Comparison of ENCODE assay signal across 17 cellular contexts in genomic region chr1:2137257-2138121, GRCh38. TPM values are rescaled to one million over a fixed set of nuclear protein-coding genes. Genes with fewer than 3 reads are reported as not detected.
DNase-seq lines count a peak whose midpoint lies in the region; ATAC-seq and TF ChIP-seq lines count a peak whose summit lies in the region.
"Had no signal": no experiment of that assay in that cellular context is flagged by ENCODE, and none has a peak within 500 bp of the region (broad histone marks: within the 10 kb centered on the region; RNA-seq: fewer than 3 reads in every experiment).

No MANE protein-coding gene starts in this region.

- H3K27me3 ChIP-seq in aorta (ENCODE audit: control insufficient read depth in 1 of 2, insufficient read depth in 2 of 2, low read length in 1 of 2) (no peaks in the 10 kb centered on the region), vagina (no peaks in the 10 kb centered on the region)

- no peaks in the 10 kb centered on the region for H3K36me3 Mint-ChIP-seq in activated CD8-positive, alpha-beta T cell treated with anti-CD3 and anti-CD28 coated beads for 36 hours (ENCODE audit: low read depth)
- H3K36me3 Mint-ChIP-seq in mesothelial cell of epicardium: no peaks in the 10 kb centered on the region
- H3K36me3 Mint-ChIP-seq in activated CD4-positive, alpha-beta memory T cell treated with anti-CD3 and anti-CD28 coated beads for 36 hours: no peaks in the 10 kb centered on the region
- H3K36me3 Mint-ChIP-seq: activated naive CD8-positive, alpha-beta T cell treated with anti-CD3 and anti-CD28 coated beads, Interleukin-2, amount 10 ng/mL, durations not matched to agents 7 days and 5 days had no signal

- peak; percentile 21 for DNase-seq in left ventricle myocardium superior
- no peak for DNase-seq in Right ventricle myocardium superior
- DNase-seq in activated CD8-positive, alpha-beta T cell treated with anti-CD3 and anti-CD28 coated beads for 36 hours: peak; percentile 43
- DNase-seq in mesothelial cell of epicardium (ENCODE audit: low spot score in 2 of 2, unreplicated experiment in 2 of 2): no peak
- peak; percentile 42 to 57 for DNase-seq in aorta
- DNase-seq in activated CD4-positive, alpha-beta memory T cell treated with anti-CD3 and anti-CD28 coated beads for 36 hours: no peak
- no peak for DNase-seq in vagina (ENCODE audit: extremely low spot score in 2 of 2)
- DNase-seq: activated naive CD8-positive, alpha-beta T cell treated with anti-CD3 and anti-CD28 coated beads, Interleukin-2, amount 10 ng/mL, durations not matched to agents 7 days and 5 days; activated T-cell treated with anti-CD3 and anti-CD28 coated beads, Interleukin-2, amount 50 U/mL, for 1 hour; cerebellar nuclear complex; NCI-H1092; NCI-H524; stimulated activated CD4-positive, alpha-beta T cell treated with anti-CD3 and anti-CD28 coated beads, Interleukin-4, amount 100 ng/mL, for 24 hours; SW 1271 had no signal

- no peak for TF ChIP-seq POLR2A in vagina (IDR thresholded peaks at IDR 0.05)

- H3K27ac Mint-ChIP-seq in activated CD8-positive, alpha-beta T cell treated with anti-CD3 and anti-CD28 coated beads for 36 hours: peak overlapping the region; percentile 25
- peak overlapping the region; percentile 48 for H3K27ac Mint-ChIP-seq in mesothelial cell of epicardium
- no peak overlapping the region for H3K27ac Mint-ChIP-seq in activated CD4-positive, alpha-beta memory T cell treated with anti-CD3 and anti-CD28 coated beads for 36 hours
- H3K27ac Mint-ChIP-seq: activated naive CD8-positive, alpha-beta T cell treated with anti-CD3 and anti-CD28 coated beads, Interleukin-2, amount 10 ng/mL, durations not matched to agents 7 days and 5 days had no signal

- no peak for TF ChIP-seq CTCF in activated CD8-positive, alpha-beta T cell treated with anti-CD3 and anti-CD28 coated beads for 36 hours (IDR thresholded peaks at IDR 0.05)
- TF ChIP-seq CTCF in mesothelial cell of epicardium (IDR thresholded peaks at IDR 0.05; ENCODE audit: unreplicated experiment) (no peak), vagina (IDR thresholded peaks at IDR 0.05) (no peak)

- H3K27ac ChIP-seq in aorta (ENCODE audit: low read depth in 1 of 2, low read length in 2 of 2) (no peak overlapping the region), vagina (no peak overlapping the region)

- 86 to 88% methylated on average over 29 of the region's 29 CpGs for WGBS in aorta, 2 donors

- H3K36me3 ChIP-seq in aorta (ENCODE audit: control insufficient read depth in 1 of 2, insufficient read depth in 2 of 2, low read length in 1 of 2): no peaks in the 10 kb centered on the region
- no peaks in the 10 kb centered on the region for H3K36me3 ChIP-seq in vagina

- H3K4me3 Mint-ChIP-seq in activated CD8-positive, alpha-beta T cell treated with anti-CD3 and anti-CD28 coated beads for 36 hours: no peak overlapping the region
- no peak overlapping the region for H3K4me3 Mint-ChIP-seq in mesothelial cell of epicardium
- H3K4me3 Mint-ChIP-seq in activated CD4-positive, alpha-beta memory T cell treated with anti-CD3 and anti-CD28 coated beads for 36 hours: no peak overlapping the region
- H3K4me3 Mint-ChIP-seq: activated naive CD8-positive, alpha-beta T cell treated with anti-CD3 and anti-CD28 coated beads, Interleukin-2, amount 10 ng/mL, durations not matched to agents 7 days and 5 days had no signal

- H3K4me1 ChIP-seq in aorta (ENCODE audit: control insufficient read depth in 1 of 2, insufficient read depth in 2 of 2, low read length in 2 of 2): no peaks in the 10 kb centered on the region
- H3K4me1 ChIP-seq in vagina: peaks cover 22% of the 10 kb centered on the region

- CTCF ChIA-PET in activated CD8-positive, alpha-beta T cell treated with anti-CD3 and anti-CD28 coated beads for 36 hours (lab: Charles Lee): no interaction called here
- CTCF ChIA-PET in activated CD4-positive, alpha-beta memory T cell treated with anti-CD3 and anti-CD28 coated beads for 36 hours (lab: Charles Lee): no interaction called here

- H3K4me3 ChIP-seq in aorta (ENCODE audit: low read length in 2 of 2): no peak overlapping the region
- no peak overlapping the region for H3K4me3 ChIP-seq in vagina

- H3K9me3 Mint-ChIP-seq in activated CD8-positive, alpha-beta T cell treated with anti-CD3 and anti-CD28 coated beads for 36 hours: no peaks in the 10 kb centered on the region
- H3K9me3 Mint-ChIP-seq in mesothelial cell of epicardium: no peaks in the 10 kb centered on the region
- no peaks in the 10 kb centered on the region for H3K9me3 Mint-ChIP-seq in activated CD4-positive, alpha-beta memory T cell treated with anti-CD3 and anti-CD28 coated beads for 36 hours
- H3K9me3 Mint-ChIP-seq: activated naive CD8-positive, alpha-beta T cell treated with anti-CD3 and anti-CD28 coated beads, Interleukin-2, amount 10 ng/mL, durations not matched to agents 7 days and 5 days had no signal

- intact Hi-C loops in left ventricle myocardium superior (cut with micrococcal nuclease) (no loop called here), Right ventricle myocardium superior (cut with DNase I) (no loop called here), aorta (cut with DNase I) (no loop called here), vagina (cut with DNase I) (no loop called here)
- intact Hi-C loops in activated CD8-positive, alpha-beta T cell treated with anti-CD3 and anti-CD28 coated beads for 36 hours (cut with micrococcal nuclease): no loop called here
- intact Hi-C loops in activated CD4-positive, alpha-beta memory T cell treated with anti-CD3 and anti-CD28 coated beads for 36 hours (cut with micrococcal nuclease): no loop called here

- ATAC-seq in left ventricle myocardium superior (no peak), Right ventricle myocardium superior (ENCODE audit: poor library complexity) (no peak), aorta (ENCODE audit: low FRiP score) (no peak), HG03342 (IDR thresholded peaks at IDR 0.05; ENCODE audit: unreplicated experiment) (no peak)
- no peak for ATAC-seq in activated CD8-positive, alpha-beta T cell treated with anti-CD3 and anti-CD28 coated beads for 36 hours
- ATAC-seq: esophagus mucosa, Panc1 had no signal

- POLR2A ChIA-PET in activated CD8-positive, alpha-beta T cell treated with anti-CD3 and anti-CD28 coated beads for 36 hours (lab: Charles Lee): no interaction called here
- POLR2A ChIA-PET in activated CD4-positive, alpha-beta memory T cell treated with anti-CD3 and anti-CD28 coated beads for 36 hours (lab: Charles Lee): no interaction called here

- peaks cover 29% of the 10 kb centered on the region for H3K4me1 Mint-ChIP-seq in activated CD8-positive, alpha-beta T cell treated with anti-CD3 and anti-CD28 coated beads for 36 hours (ENCODE audit: low read depth)
- peaks cover 44% of the 10 kb centered on the region for H3K4me1 Mint-ChIP-seq in mesothelial cell of epicardium
- peaks cover 21% of the 10 kb centered on the region for H3K4me1 Mint-ChIP-seq in activated CD4-positive, alpha-beta memory T cell treated with anti-CD3 and anti-CD28 coated beads for 36 hours (ENCODE audit: low read depth)

- H3K27me3 Mint-ChIP-seq in activated CD8-positive, alpha-beta T cell treated with anti-CD3 and anti-CD28 coated beads for 36 hours: no peaks in the 10 kb centered on the region
- H3K27me3 Mint-ChIP-seq in mesothelial cell of epicardium (ENCODE audit: low read depth): no peaks in the 10 kb centered on the region
- H3K27me3 Mint-ChIP-seq in activated CD4-positive, alpha-beta memory T cell treated with anti-CD3 and anti-CD28 coated beads for 36 hours: no peaks in the 10 kb centered on the region
- H3K27me3 Mint-ChIP-seq: activated naive CD8-positive, alpha-beta T cell treated with anti-CD3 and anti-CD28 coated beads, Interleukin-2, amount 10 ng/mL, durations not matched to agents 7 days and 5 days had no signal

- no peaks in the 10 kb centered on the region for H3K9me3 ChIP-seq in aorta (ENCODE audit: control insufficient read depth, low read length)
- H3K9me3 ChIP-seq in vagina: no peaks in the 10 kb centered on the region

RNA-seq across cellular contexts. Expression of gene FAAP20, which starts 57.1 kb away (rescaled TPM):
- total RNA-seq in left ventricle myocardium superior (38.4 TPM), Right ventricle myocardium superior (38.7 TPM), mesothelial cell of epicardium (92.2 to 100 TPM (median 94.1 TPM) in 3 replicates), aorta (10 to 100 TPM; 49.0 to 59.9 TPM), vagina (92.3 TPM)
- 10 to 100 TPM; 64.7 to 71.7 TPM for total RNA-seq in activated CD8-positive, alpha-beta T cell treated with anti-CD3 and anti-CD28 coated beads for 36 hours
- 100 to 1,000 TPM in 1 of 2 donors, 10 to 100 TPM in 1; 61.2 to 124 TPM for polyA plus RNA-seq in aorta
- 10 to 100 TPM; 64.9 to 69.8 TPM for total RNA-seq in activated CD4-positive, alpha-beta memory T cell treated with anti-CD3 and anti-CD28 coated beads for 36 hours

Comparison
In these comparisons a context has a peak if more than half of its experiments do, and no peak if none do; other contexts are left out.
1. DNase-seq: peak in left ventricle myocardium superior (single experiment), activated CD8-positive, alpha-beta T cell treated with anti-CD3 and anti-CD28 coated beads for 36 hours (single experiment) and aorta (2 of 2); none in Right ventricle myocardium superior (single experiment), mesothelial cell of epicardium (0 of 2), activated CD4-positive, alpha-beta memory T cell treated with anti-CD3 and anti-CD28 coated beads for 36 hours (single experiment) and vagina (0 of 2).